23 cellular contexts compared by ENCODE assay signal in the genomic region with DNA sequence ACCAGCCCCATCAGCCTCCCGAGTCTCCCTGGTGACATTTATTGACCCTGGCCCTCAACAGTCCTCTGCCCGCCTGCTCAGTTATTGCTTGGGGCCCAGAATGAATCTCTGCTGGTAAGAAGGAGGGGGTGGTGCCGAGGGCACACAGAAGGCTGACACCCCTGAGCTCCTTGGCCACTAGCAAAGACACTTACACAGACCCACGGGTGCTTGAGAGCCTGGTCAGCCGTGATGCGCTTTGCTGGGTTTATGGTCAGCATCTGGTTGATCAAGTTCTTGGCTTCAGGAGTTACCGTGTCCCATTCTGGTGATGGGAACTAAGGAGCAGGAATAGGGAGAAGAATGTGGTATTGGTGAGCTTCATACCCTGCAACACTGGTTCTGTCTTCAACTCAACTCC.
"Had no signal": no experiment of that assay in that cellular context is flagged by ENCODE, and none has a peak within 500 bp of the region (broad histone marks: within the 10 kb centered on the region; RNA-seq: fewer than 3 reads in every experiment).

No MANE protein-coding gene starts in this region.

- H3K9me3 Mint-ChIP-seq: dendritic cell treated with granulocyte-macrophage colony-stimulating factor and Interleukin-4, amounts not matched to agents 40 ng/mL and 50 ng/mL, for 4 days; effector memory CD8-positive, alpha-beta T cell; endodermal cell; mesothelial cell of epicardium had no signal

- H3K27ac Mint-ChIP-seq: dendritic cell treated with granulocyte-macrophage colony-stimulating factor and Interleukin-4, amounts not matched to agents 40 ng/mL and 50 ng/mL, for 4 days; endodermal cell; mesothelial cell of epicardium had no signal

- H3K27me3 ChIP-seq: esophagus squamous epithelium, gastrocnemius medialis, heart right ventricle, left lung had no signal

- DNase-seq: effector CD8-positive, alpha-beta T cell; effector memory CD8-positive, alpha-beta T cell; endodermal cell; erythroblast; esophagus squamous epithelium; foreskin fibroblast; foreskin melanocyte; gastrocnemius medialis; glutamatergic neuron; head of caudate nucleus; heart right ventricle; hippocampal formation; left cardiac atrium; left lung; left ventricle myocardium superior; lower lobe of right lung; mesenchymal stem cell; mucosa of descending colon had no signal

- H3K4me3 ChIP-seq: coronary artery, esophagus squamous epithelium, gastrocnemius medialis, heart right ventricle, left lung, lower lobe of right lung, mucosa of descending colon had no signal

- H3K27ac ChIP-seq: coronary artery, epithelial cell of prostate, esophagus squamous epithelium, gastrocnemius medialis, left lung, lower lobe of right lung had no signal

- H3K9me3 ChIP-seq: esophagus squamous epithelium, gastrocnemius medialis, heart right ventricle, left lung, lower lobe of right lung, mucosa of descending colon had no signal

- H3K4me3 Mint-ChIP-seq: dendritic cell treated with granulocyte-macrophage colony-stimulating factor and Interleukin-4, amounts not matched to agents 40 ng/mL and 50 ng/mL, for 4 days; effector memory CD8-positive, alpha-beta T cell; endodermal cell; mesothelial cell of epicardium had no signal

- ATAC-seq: effector memory CD8-positive, alpha-beta T cell; esophagus mucosa; gastrocnemius medialis; heart right ventricle; left cardiac atrium; left lung; left ventricle myocardium superior; lower lobe of right lung; mucosa of descending colon had no signal

- H3K27me3 Mint-ChIP-seq: dendritic cell treated with granulocyte-macrophage colony-stimulating factor and Interleukin-4, amounts not matched to agents 40 ng/mL and 50 ng/mL, for 4 days; effector memory CD8-positive, alpha-beta T cell had no signal
